Comparison of ENCODE assay signal across 8 cellular contexts in genomic region chr3:46848271-46849097, GRCh38. TPM values are rescaled to one million over a fixed set of nuclear protein-coding genes. Genes with fewer than 3 reads are reported as not detected.
A peak's percentile ranks its signal among the peaks of the same experiment; 100 is the strongest.
DNase-seq lines count a peak whose midpoint lies in the region; ATAC-seq, FAIRE-seq and TF ChIP-seq lines count a peak whose summit lies in the region.

No MANE protein-coding gene starts in this region.

- H3K9ac ChIP-seq in H1 (replicated peaks in 1 of 4; ENCODE audit: extremely low read depth in 1 of 4, low read depth in 3 of 4, low read length in 3 of 4) (no peak overlapping the region), neuronal stem cell (ENCODE audit: low read depth, low read length, poor library complexity) (no peak overlapping the region)

- no peak overlapping the region; the same call in 1 of the 2 replicates for H2BK15ac ChIP-seq in H1 (ENCODE audit: low read length)
- H2BK15ac ChIP-seq in neuronal stem cell (ENCODE audit: low read length) = peak overlapping the region; percentile 49

- H2BK20ac ChIP-seq in H1 (ENCODE audit: low read length) = peak overlapping the region; percentile 69; the same call in 1 of the 2 replicates

- H2AK5ac ChIP-seq in H1 (ENCODE audit: low read depth, low read length) = no peak overlapping the region; the same call in 1 of the 2 replicates
- H2AK5ac ChIP-seq in neuronal stem cell (ENCODE audit: low read depth, low read length) = peak overlapping the region; percentile 93

- H3K4me3 ChIP-seq in GM06990 (replicated peaks; ENCODE audit: low read depth, low read length) (no peak overlapping the region), H1 (ENCODE audit: extremely low read depth in 1 of 4, insufficient read depth in 2 of 4, low read depth in 3 of 4, low read length in 4 of 4) (no peak overlapping the region), neuronal stem cell (ENCODE audit: low read length in 2 of 2) (no peak overlapping the region)

- no peak overlapping the region for H2BK120ac ChIP-seq in H1 (replicated peaks; ENCODE audit: low read depth, low read length)
- no peak overlapping the region for H2BK120ac ChIP-seq in neuronal stem cell (ENCODE audit: low read depth, low read length)

- H3K23me2 ChIP-seq in H1 (ENCODE audit: low read depth, low read length) = peaks cover 4% of the 10 kb centered on the region; the same call in 1 of the 2 replicates

- H3K27me3 ChIP-seq in GM06990 (replicated peaks; ENCODE audit: control insufficient read depth, insufficient read depth, low read length) (no peaks in the 10 kb centered on the region; the same call in 1 of the 2 replicates), H1 (replicated peaks in 1 of 4; ENCODE audit: control insufficient read depth in 3 of 4, extremely low read depth in 1 of 4, insufficient read depth in 3 of 4, low read length in 3 of 4) (peaks cover 0 to 13% (median 5%) of the 10 kb centered on the region in 4 experiments; a peak in 4 of 7 replicates), neuronal stem cell (ENCODE audit: control insufficient read depth in 3 of 3, insufficient read depth in 3 of 3, low read depth in 1 of 3, low read length in 3 of 3) (no peaks in the 10 kb centered on the region)

- no peak overlapping the region for H3K56ac ChIP-seq in H1 (replicated peaks; ENCODE audit: insufficient read length, low read depth, low read length)

- H3K79me2 ChIP-seq in H1 (ENCODE audit: control insufficient read depth in 1 of 2, insufficient read depth in 2 of 2, low read length in 2 of 2) = no peaks in the 10 kb centered on the region

- H3K23ac ChIP-seq in H1 (ENCODE audit: insufficient read length) (no peak overlapping the region), neuronal stem cell (ENCODE audit: low read depth, low read length, poor library complexity) (no peak overlapping the region)

- FAIRE-seq in H1 (lab: Jason Lieb, UNC) (peak; percentile 94), RCC 7860 (lab: Jason Lieb, UNC) (no peak)

- H3K18ac ChIP-seq in H1 (ENCODE audit: extremely low read depth, low read length) = peak overlapping the region; percentile 88
- H3K18ac ChIP-seq in neuronal stem cell (ENCODE audit: low read length) = peak overlapping the region; percentile 56

- H3K9me3 ChIP-seq in H1 (ENCODE audit: insufficient read depth in 2 of 2, low read depth in 1 of 2, low read length in 1 of 2) = no peaks in the 10 kb centered on the region
- peaks cover 0 to 3% of the 10 kb centered on the region in 2 donors for H3K9me3 ChIP-seq in neuronal stem cell (replicated peaks in 1 of 2; ENCODE audit: control insufficient read depth in 2 of 2, insufficient read depth in 1 of 2, low read depth in 1 of 2, low read length in 2 of 2)

- no peak for TF ChIP-seq EP300 in H1 (IDR thresholded peaks at IDR 0.05; ENCODE audit: borderline replicate concordance in 1 of 2, low read depth in 2 of 2, low read length in 2 of 2)

- no peaks in the 10 kb centered on the region for H4K20me1 ChIP-seq in H1 (replicated peaks in 1 of 2; ENCODE audit: control insufficient read depth in 1 of 2, insufficient read depth in 2 of 2, low read length in 2 of 2)

- POLR2A ChIA-PET in H1 (lab: Charles Lee; ENCODE audit: partially characterized antibody) = interaction anchor here (1.3 to 1.4 kb wide), 2 partner anchors 61 to 128 kb away, joined by 3 read pairs; partner anchors contain the start of gene CCDC12

- TF ChIP-seq CTCF in GM06990 (IDR thresholded peaks at IDR 0.05; ENCODE audit: insufficient read depth, low read length, poor library complexity, severe bottlenecking) (peak; percentile 61), H1 (IDR thresholded peaks at IDR 0.05; ENCODE audit: control extremely low read depth in 1 of 3, insufficient read depth in 1 of 3, low read depth in 1 of 3, low read length in 3 of 3) (peak in 2 of 3 experiments; percentile 91 to 94; a peak in 3 of 4 replicates)

- H4K8ac ChIP-seq in H1 (ENCODE audit: extremely low read depth, insufficient read depth, low read length) (no peak overlapping the region; the same call in 1 of the 2 replicates), neuronal stem cell (ENCODE audit: low read depth, low read length) (peak overlapping the region; percentile 52)

- H3K27ac ChIP-seq in H1 (ENCODE audit: low read depth, low read length) (no peak overlapping the region), neuronal stem cell (replicated peaks; ENCODE audit: low read length) (no peak overlapping the region)

- H2BK5ac ChIP-seq in H1 (ENCODE audit: low read depth, low read length) (no peak overlapping the region; the same call in 1 of the 2 replicates), neuronal stem cell (ENCODE audit: low read length) (peak overlapping the region; percentile 29)

- DNase-seq in GM06990 (ENCODE audit: extremely low read depth, insufficient read length) (no peak), NCI-H226 (peak; percentile 97), H1 (ENCODE audit: low read depth in 1 of 2, low spot score in 2 of 2) (peak in 1 of 2 experiments; percentile 84), neuronal stem cell (ENCODE audit: low spot score) (no peak), RCC 7860 (ENCODE audit: low spot score) (no peak)

- H3K79me1 ChIP-seq in H1 (ENCODE audit: low read depth, low read length) = no peaks in the 10 kb centered on the region
- no peaks in the 10 kb centered on the region for H3K79me1 ChIP-seq in neuronal stem cell (ENCODE audit: low read depth, low read length)

- peaks cover 0 to 10% (median 8%) of the 10 kb centered on the region in 4 experiments; a peak in 6 of 7 replicates for H3K4me1 ChIP-seq in H1 (replicated peaks in 1 of 4; ENCODE audit: control insufficient read depth in 3 of 4, insufficient read depth in 4 of 4, low read length in 3 of 4)
- peaks cover 3 to 33% of the 10 kb centered on the region in 2 donors for H3K4me1 ChIP-seq in neuronal stem cell (ENCODE audit: control insufficient read depth in 2 of 2, insufficient read depth in 1 of 2, low read depth in 1 of 2, low read length in 2 of 2)

- TF ChIP-seq RAD21 in H1 (IDR thresholded peaks at IDR 0.05 in 1 of 2, conservative IDR thresholded peaks at IDR 0.05 in 1 of 2; ENCODE audit: low read depth in 2 of 2, low read length in 2 of 2) = peak; percentile 58 to 68

- no peak for ATAC-seq in GM21515 (IDR thresholded peaks at IDR 0.05; ENCODE audit: unreplicated experiment)
- no peak for ATAC-seq in HG02571 (IDR thresholded peaks at IDR 0.05; ENCODE audit: unreplicated experiment)
- no peak for ATAC-seq in GM19324 (IDR thresholded peaks at IDR 0.05; ENCODE audit: low FRiP score, unreplicated experiment)

- no peak overlapping the region for H3K4me2 ChIP-seq in H1 (ENCODE audit: insufficient read depth in 1 of 2, low read depth in 2 of 2, low read length in 2 of 2)
- H3K4me2 ChIP-seq in neuronal stem cell (ENCODE audit: insufficient read depth, low read length, poor library complexity, severe bottlenecking) = no peak overlapping the region

- H4K91ac ChIP-seq in H1 (replicated peaks; ENCODE audit: insufficient read length, low read length) (peak overlapping the region; percentile 90), neuronal stem cell (ENCODE audit: low read depth, low read length, poor library complexity) (no peak overlapping the region)

- H2BK12ac ChIP-seq in H1 (ENCODE audit: low read depth, low read length) (peak overlapping the region; percentile 35; the same call in 1 of the 2 replicates), neuronal stem cell (ENCODE audit: low read length) (no peak overlapping the region)

- H4K5ac ChIP-seq in H1 (ENCODE audit: insufficient read length, low read depth, low read length) = no peak overlapping the region

- no peak overlapping the region for H2AFZ ChIP-seq in H1 (ENCODE audit: low read length)
- H2AFZ ChIP-seq in neuronal stem cell (ENCODE audit: low read length) = no peak overlapping the region

- 80% methylated on average over 14 of the region's 14 CpGs; no CpG with 5 or more reads in 1 of the 2 experiments for WGBS in H1 (ENCODE audit: extremely low coverage in 1 of 2, insufficient coverage in 1 of 2, insufficient read length in 1 of 2, insufficient replicate concordance in 2 of 2, low coverage in 1 of 2, low lambda C conversion rate in 2 of 2, missing lambda C conversion rate in 1 of 2), 2 experiments
- no CpG with 5 or more reads among the region's 14 CpGs for WGBS in neuronal stem cell (ENCODE audit: extremely low coverage in 2 of 2, insufficient read length in 2 of 2, insufficient replicate concordance in 1 of 2), 2 donors

- CTCF ChIA-PET in H1 (lab: Charles Lee; ENCODE audit: partially characterized antibody) = interaction anchor here (0.7 to 5.7 kb wide), 39 partner anchors 10 to 364 kb away, joined by 3 to 38 read pairs (median 4); partner anchors contain the start of gene MYL3

- H3K4ac ChIP-seq in H1 (replicated peaks; ENCODE audit: insufficient read length, low read depth, low read length) (no peak overlapping the region), neuronal stem cell (ENCODE audit: low read length) (peak overlapping the region; percentile 39)

- H3K36me3 ChIP-seq in GM06990 (ENCODE audit: control insufficient read depth, insufficient read depth, low read length) = no peaks in the 10 kb centered on the region
- no peaks in the 10 kb centered on the region for H3K36me3 ChIP-seq in H1 (ENCODE audit: control insufficient read depth in 2 of 4, insufficient read depth in 4 of 4, low read length in 3 of 4)
- no peaks in the 10 kb centered on the region for H3K36me3 ChIP-seq in neuronal stem cell (replicated peaks in 1 of 2; ENCODE audit: control insufficient read depth in 2 of 2, insufficient read depth in 2 of 2, low read length in 2 of 2)

- no peak for TF ChIP-seq POLR2A in H1 (IDR thresholded peaks at IDR 0.05; ENCODE audit: control extremely low read depth in 1 of 2, low read depth in 2 of 2, low read length in 2 of 2)

- H3K14ac ChIP-seq in H1 (ENCODE audit: insufficient read length) (no peak overlapping the region), neuronal stem cell (ENCODE audit: low read length) (no peak overlapping the region)

RNA-seq across cellular contexts. Expression of gene MYL3, which starts 14.8 kb away (rescaled TPM):
- total RNA-seq in H1 (2021; fragmentation: NEBNext Ultra II Directional; extraction: Animal tissue kit (Norgen Biotek cat#: 25700)) = not detected in 2 replicates
- 0.06 TPM in 1 of 2 replicates, not detected in the other for polyA plus RNA-seq in H1 (2011; rRNA removed)
- polyA plus RNA-seq in H1 (2011; cell fraction: cytosol; rRNA removed) = 0.10 TPM
- not detected for polyA plus RNA-seq in H1 (2011; cell fraction: nucleus; rRNA removed)
- 0.19 to 0.27 TPM in 2 of 4 replicates, not detected in the others for polyA plus RNA-seq in H1 (2012, experiment 1 of 2)
- polyA plus RNA-seq in H1 (2012, experiment 2 of 2) = 0.33 TPM
- 0.08 TPM for polyA plus RNA-seq in H1 (2013, experiment 1 of 2)
- not detected for polyA plus RNA-seq in H1 (2013, experiment 2 of 2)
- not detected in 2 replicates for polyA minus RNA-seq in H1 (2011; rRNA and poly(A)+ RNA removed)
- not detected for polyA minus RNA-seq in H1 (2011; cell fraction: cytosol; rRNA and poly(A)+ RNA removed)
- not detected for polyA minus RNA-seq in H1 (2011; cell fraction: nucleus; rRNA and poly(A)+ RNA removed)
- 0.26 TPM for polyA plus RNA-seq in neuronal stem cell (2013, experiment 1 of 2)
- 0.25 TPM for polyA plus RNA-seq in neuronal stem cell (2013, experiment 2 of 2)

RNA-seq across cellular contexts. Expression of gene PTH1R, which starts 29.0 kb away (rescaled TPM):
- 0.21 and 1.5 TPM in 2 replicates for total RNA-seq in H1 (2021; fragmentation: NEBNext Ultra II Directional; extraction: Animal tissue kit (Norgen Biotek cat#: 25700))
- polyA plus RNA-seq in H1 (2011; rRNA removed) = 0.57 and 1.9 TPM in 2 replicates
- polyA plus RNA-seq in H1 (2011; cell fraction: cytosol; rRNA removed) = 0.89 TPM
- polyA plus RNA-seq in H1 (2011; cell fraction: nucleus; rRNA removed) = 3.4 TPM
- polyA plus RNA-seq in H1 (2012, experiment 1 of 2) = 0.27 to 1.1 TPM (median 0.67 TPM) in 4 replicates
- 0.54 TPM for polyA plus RNA-seq in H1 (2012, experiment 2 of 2)
- 0.63 TPM for polyA plus RNA-seq in H1 (2013, experiment 1 of 2)
- polyA plus RNA-seq in H1 (2013, experiment 2 of 2) = 0.79 TPM
- 0.73 and 0.88 TPM in 2 replicates for polyA minus RNA-seq in H1 (2011; rRNA and poly(A)+ RNA removed)
- not detected for polyA minus RNA-seq in H1 (2011; cell fraction: cytosol; rRNA and poly(A)+ RNA removed)
- 2.3 TPM for polyA minus RNA-seq in H1 (2011; cell fraction: nucleus; rRNA and poly(A)+ RNA removed)
- 2.2 TPM for polyA plus RNA-seq in neuronal stem cell (2013, experiment 1 of 2)
- polyA plus RNA-seq in neuronal stem cell (2013, experiment 2 of 2) = 2.6 TPM
